13 cellular contexts compared by ENCODE assay signal in genomic region chr5:154373729-154374179, GRCh38.
"Had no signal": no experiment of that assay in that cellular context is flagged by ENCODE, and none has a peak within 500 bp of the region (broad histone marks: within the 10 kb centered on the region; RNA-seq: fewer than 3 reads in every experiment).

No MANE protein-coding gene starts in this region.

- H3K36me3 ChIP-seq: right lobe of liver had no signal

- H3K27me3 ChIP-seq: brain microvascular endothelial cell, esophagus squamous epithelium, heart right ventricle, right lobe of liver, stomach had no signal

- H3K4me1 ChIP-seq: right lobe of liver had no signal

- H3K9me3 ChIP-seq: esophagus squamous epithelium, heart right ventricle, psoas muscle, right lobe of liver, stomach had no signal

- H3K4me3 ChIP-seq: esophagus squamous epithelium, heart right ventricle, psoas muscle, right lobe of liver, stomach had no signal

- DNase-seq: activated CD4-positive, alpha-beta memory T cell treated with anti-CD3 and anti-CD28 coated beads for 36 hours; activated CD4-positive, alpha-beta T cell treated with anti-CD3 and anti-CD28 coated beads for 1 hour; activated gamma-delta T cell; activated T-cell treated with anti-CD3 and anti-CD28 coated beads, Interleukin-2, amount 50 U/mL, for 48 hours; brain microvascular endothelial cell; cortex of kidney; effector CD4-positive, alpha-beta T cell; esophagus squamous epithelium; heart right ventricle; occipital lobe; psoas muscle; right lobe of liver; stomach had no signal

- H3K27ac ChIP-seq: brain microvascular endothelial cell, esophagus squamous epithelium, heart right ventricle, psoas muscle, right lobe of liver had no signal
